In the genomic region with DNA sequence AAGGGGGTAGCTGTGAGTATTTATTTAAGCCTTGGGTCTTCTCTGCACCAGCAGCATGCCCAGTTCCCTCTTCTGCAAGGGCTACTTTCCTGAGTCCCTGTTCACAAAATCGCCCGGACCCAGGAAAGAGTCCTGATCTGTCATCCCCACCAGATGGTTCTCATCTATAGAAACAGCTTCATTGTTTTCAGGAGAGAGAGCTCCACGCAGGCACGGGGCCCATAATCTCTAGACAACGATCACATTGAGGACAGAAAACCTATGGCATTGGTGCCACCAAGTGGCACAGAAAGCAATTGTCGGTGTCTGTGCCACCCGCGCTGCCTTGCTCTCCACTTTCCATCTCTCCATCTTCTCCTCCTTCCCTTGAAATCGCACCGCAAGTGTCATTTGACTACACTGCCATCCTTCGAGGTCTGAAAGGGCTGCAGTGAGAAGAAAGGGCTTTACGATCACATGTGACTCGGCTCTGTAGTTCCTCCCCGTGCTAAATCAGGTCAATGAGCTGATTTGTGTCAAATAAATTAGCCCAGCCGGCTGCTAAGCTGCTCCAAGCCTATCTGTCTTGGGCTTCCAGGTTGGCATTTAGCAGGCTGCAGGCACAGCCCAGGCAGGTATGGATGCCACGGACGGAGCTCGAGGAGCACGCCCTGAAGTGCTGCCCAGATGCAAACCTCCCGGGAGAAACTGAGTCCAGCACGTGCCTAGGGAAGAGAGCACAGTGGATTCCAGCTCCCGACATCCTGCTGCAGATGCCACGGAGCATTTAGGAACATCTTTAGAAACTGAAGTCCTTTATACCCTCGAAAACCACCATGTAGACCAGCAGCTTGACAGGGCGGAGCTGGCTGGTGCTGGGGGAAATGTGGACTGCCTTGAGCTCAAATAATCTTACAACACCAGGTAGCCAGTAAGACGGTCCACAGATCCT, we compare ENCODE assay signal across 8 cellular contexts. TPM values are rescaled to one million over a fixed set of nuclear protein-coding genes. Genes with fewer than 3 reads are reported as not detected.
A peak's percentile ranks its signal among the peaks of the same experiment; 100 is the strongest.
DNase-seq lines count a peak whose midpoint lies in the region; ATAC-seq and TF ChIP-seq lines count a peak whose summit lies in the region.

No MANE protein-coding gene starts in this region.

- TF ChIP-seq CTCF in C4-2B (conservative IDR thresholded peaks at IDR 0.05) = peak; percentile 82

- H3K9me3 Mint-ChIP-seq in stimulated activated effector memory CD8-positive, alpha-beta T cell treated with anti-CD3 and anti-CD28 coated beads, Interleukin-12 subunit alpha, Interleukin-12 subunit beta, amount 100 ng/mL, for 72 hours = no peaks in the 10 kb centered on the region

- no peak overlapping the region for H3K4me3 ChIP-seq in HAP-1

- H3K27ac ChIP-seq in C4-2B = no peak overlapping the region

- peak; percentile 78 for ATAC-seq in stimulated activated effector memory CD8-positive, alpha-beta T cell treated with anti-CD3 and anti-CD28 coated beads, Interleukin-12 subunit alpha, Interleukin-12 subunit beta, amount 100 ng/mL, for 72 hours

- H3K9me3 ChIP-seq in HAP-1 = no peaks in the 10 kb centered on the region

- peaks cover 3% of the 10 kb centered on the region for H3K27me3 ChIP-seq in HAP-1 (ENCODE audit: low read depth)

- peaks cover 11% of the 10 kb centered on the region for H3K4me1 Mint-ChIP-seq in stimulated activated effector memory CD8-positive, alpha-beta T cell treated with anti-CD3 and anti-CD28 coated beads, Interleukin-12 subunit alpha, Interleukin-12 subunit beta, amount 100 ng/mL, for 72 hours

- H3K4me1 ChIP-seq in HAP-1 = peaks cover 11% of the 10 kb centered on the region

- H3K4me3 Mint-ChIP-seq in stimulated activated effector memory CD8-positive, alpha-beta T cell treated with anti-CD3 and anti-CD28 coated beads, Interleukin-12 subunit alpha, Interleukin-12 subunit beta, amount 100 ng/mL, for 72 hours = peak overlapping the region; percentile 34

- in situ Hi-C loops in HAP-1 (cut with MboI; ENCODE audit: low sequenced_read_pairs) = loop anchor here (10.0 kb wide), 1 partner anchor 406 kb away; no protein-coding TSS in a partner anchor

- H3K27ac Mint-ChIP-seq in stimulated activated effector memory CD8-positive, alpha-beta T cell treated with anti-CD3 and anti-CD28 coated beads, Interleukin-12 subunit alpha, Interleukin-12 subunit beta, amount 100 ng/mL, for 72 hours = peak overlapping the region; percentile 63

- peaks cover 15% of the 10 kb centered on the region for H3K36me3 Mint-ChIP-seq in stimulated activated effector memory CD8-positive, alpha-beta T cell treated with anti-CD3 and anti-CD28 coated beads, Interleukin-12 subunit alpha, Interleukin-12 subunit beta, amount 100 ng/mL, for 72 hours

- no peaks in the 10 kb centered on the region for H3K36me3 ChIP-seq in HAP-1 (replicated peaks)

- peak; percentile 46 to 64 for DNase-seq in HAP-1 (ENCODE audit: low spot score in 2 of 2)
- DNase-seq in NCI-H460 (ENCODE audit: extremely low read depth, low read depth) = peak; percentile 56
- DNase-seq in activated CD4-positive, alpha-beta T cell treated with anti-CD3 and anti-CD28 coated beads, Interleukin-2, amount 50 U/mL, for 1 hour = peak; percentile 47
- peak; percentile 79 for DNase-seq in dedifferentiated amniotic fluid mesenchymal stem cell (ENCODE audit: extremely low spot score)
- DNase-seq in medulla oblongata (ENCODE audit: extremely low spot score) = peak; percentile 95
- peak; percentile 14 to 67 for DNase-seq in stimulated activated effector memory CD8-positive, alpha-beta T cell treated with anti-CD3 and anti-CD28 coated beads, Interleukin-12 subunit alpha, Interleukin-12 subunit beta, amount 100 ng/mL, for 72 hours (ENCODE audit: low spot score in 2 of 2)
- DNase-seq in GF-D8 (lab: John Stamatoyannopoulos, UW) = no peak

RNA-seq across cellular contexts. Expression of a gene that starts 28.8 kb away (rescaled TPM):
- 19.1 and 21.2 TPM in 2 replicates for total RNA-seq in NCI-H460 (2014; rRNA removed; shearing (Covaris generic))
- polyA plus RNA-seq in NCI-H460 (2014; cell fraction: nucleus; rRNA removed) = 10.5 and 18.8 TPM in 2 replicates

RNA-seq across cellular contexts. Expression of a gene that starts 29.0 kb away (rescaled TPM):
- 16.5 and 20.8 TPM in 2 replicates for total RNA-seq in NCI-H460 (2014; rRNA removed; shearing (Covaris generic))
- 11.9 and 19.3 TPM in 2 replicates for polyA plus RNA-seq in NCI-H460 (2014; cell fraction: nucleus; rRNA removed)
